Comparison of ENCODE assay signal across 2 cellular contexts in genomic region chr11:18754308-18754707, GRCh38.
TF ChIP-seq lines count a peak whose summit lies in the region.

No MANE protein-coding gene starts in this region.

TF ChIP-seq in endothelial cell of umbilical vein, 7 proteins besides CTCF, POLR2A, EP300 and RAD21:
- TF ChIP-seq MYC (IDR thresholded peaks at IDR 0.05; ENCODE audit: low read depth, low read length): no peak
- no peak for TF ChIP-seq FOS (IDR thresholded peaks at IDR 0.05; ENCODE audit: borderline replicate concordance, insufficient read depth, low read length)
- no peak for TF ChIP-seq GATA2 (IDR thresholded peaks at IDR 0.05; ENCODE audit: insufficient read depth, insufficient read length, low read depth, low read length)
- TF ChIP-seq POLR2AphosphoS5 (IDR thresholded peaks at IDR 0.05; ENCODE audit: insufficient read depth, low read depth, low read length): no peak
- no peak for TF ChIP-seq MAX (IDR thresholded peaks at IDR 0.05; ENCODE audit: insufficient read depth, insufficient read length)
- TF ChIP-seq JUN (IDR thresholded peaks at IDR 0.05; ENCODE audit: borderline replicate concordance, insufficient read depth, insufficient read length, low read depth): no peak
- no peak for TF ChIP-seq EZH2 (IDR thresholded peaks at IDR 0.05; ENCODE audit: borderline replicate concordance, low read depth, low read length, severe bottlenecking)

TF ChIP-seq in GM23338, 12 proteins besides CTCF, POLR2A, EP300 and RAD21:
- no peak for TF ChIP-seq ZNF114 (CRISPR knock-in tag; IDR thresholded peaks at IDR 0.05)
- no peak for TF ChIP-seq POLR2AphosphoS5 (IDR thresholded peaks at IDR 0.05; ENCODE audit: low read depth)
- TF ChIP-seq CREB1 (CRISPR knock-in tag; IDR thresholded peaks at IDR 0.05; ENCODE audit: low read depth): no peak
- TF ChIP-seq ZNF462 (CRISPR knock-in tag; IDR thresholded peaks at IDR 0.05): no peak
- TF ChIP-seq JUNB (IDR thresholded peaks at IDR 0.05; ENCODE audit: unreplicated experiment): no peak
- no peak for TF ChIP-seq STAT1 (IDR thresholded peaks at IDR 0.05; ENCODE audit: unreplicated experiment)
- TF ChIP-seq NANOG (IDR thresholded peaks at IDR 0.05; ENCODE audit: borderline replicate concordance): no peak
- TF ChIP-seq ZNF331 (CRISPR knock-in tag; IDR thresholded peaks at IDR 0.05; ENCODE audit: low read depth): no peak
- TF ChIP-seq ETS1 (IDR thresholded peaks at IDR 0.05): no peak
- TF ChIP-seq EZH2 (IDR thresholded peaks at IDR 0.05; ENCODE audit: low read depth, unreplicated experiment): no peak
- TF ChIP-seq EZH2phosphoT487 (IDR thresholded peaks at IDR 0.05; ENCODE audit: unreplicated experiment): no peak
- TF ChIP-seq REST (IDR thresholded peaks at IDR 0.05; ENCODE audit: unreplicated experiment): no peak
